In genomic region chr10:26892306-26892923, GRCh38 we compare ENCODE assay signal across 8 cellular contexts.
A peak's percentile ranks its signal among the peaks of the same experiment; 100 is the strongest.
DNase-seq lines count a peak whose midpoint lies in the region; ATAC-seq and TF ChIP-seq lines count a peak whose summit lies in the region.
"Not testable (repeated sequence)": the region's sequence is repeated elsewhere in the genome, so short reads cannot be mapped to it uniquely, and the experiment has no call there.

No MANE protein-coding gene starts in this region.

- not testable (repeated sequence) for H3F3A ChIP-seq in MM.1S (ENCODE audit: insufficient read depth, low read length)

- not testable (repeated sequence) for H3K27me3 Mint-ChIP-seq in activated naive CD8-positive, alpha-beta T cell treated with anti-CD3 and anti-CD28 coated beads, Interleukin-2, amount 50 U/mL, for 24 hours

- H3K9me2 ChIP-seq in MM.1S (replicated peaks; ENCODE audit: insufficient read depth, low read length) = not testable (repeated sequence)

- peak overlapping the region in 9 of 11 experiments; percentile 33 to 75 (median 60); a peak in 15 of 22 replicates for H3K27ac ChIP-seq in BLaER1 treated with 17β-estradiol and CSF1 and Interleukin-3, amounts not matched to agents 10 nM and 100 nM
- H3K27ac ChIP-seq in MM.1S (ENCODE audit: low read length) = peak overlapping the region; percentile 31; the same call in 1 of the 2 replicates

- not testable (repeated sequence) for H3K36me3 ChIP-seq in BLaER1 treated with 17β-estradiol and CSF1 and Interleukin-3, amounts not matched to agents 10 nM and 100 nM; MM.1S (replicated peaks; ENCODE audit: insufficient read depth, low read length)

- H3K4me1 ChIP-seq in BLaER1 treated with 17β-estradiol and CSF1 and Interleukin-3, amounts not matched to agents 10 nM and 100 nM = peaks cover 12 to 21% (median 16%) of the 10 kb centered on the region in 10 experiments
- H3K4me1 ChIP-seq in MM.1S (ENCODE audit: low read length) = not testable (repeated sequence)

- not testable (repeated sequence) for H3K36me3 Mint-ChIP-seq in activated naive CD8-positive, alpha-beta T cell treated with anti-CD3 and anti-CD28 coated beads, Interleukin-2, amount 50 U/mL, for 24 hours (ENCODE audit: low read depth)

- H2AFZ ChIP-seq in MM.1S (ENCODE audit: low read length) = not testable (repeated sequence)

- peak overlapping the region in 3 of 11 experiments; percentile 42 to 61 (median 56); a peak in 5 of 22 replicates for H3K9ac ChIP-seq in BLaER1 treated with 17β-estradiol and CSF1 and Interleukin-3, amounts not matched to agents 10 nM and 100 nM
- H3K9ac ChIP-seq in MM.1S (ENCODE audit: low read length) = not testable (repeated sequence)

- H3K27me3 ChIP-seq in BLaER1 treated with 17β-estradiol and CSF1 and Interleukin-3, amounts not matched to agents 10 nM and 100 nM; MM.1S (replicated peaks; ENCODE audit: insufficient read depth, low read length): not testable (repeated sequence)

- H3K27ac Mint-ChIP-seq in activated naive CD8-positive, alpha-beta T cell treated with anti-CD3 and anti-CD28 coated beads, Interleukin-2, amount 50 U/mL, for 24 hours = not testable (repeated sequence)

- TF ChIP-seq CTCF in MM.1S (IDR thresholded peaks at IDR 0.05; ENCODE audit: low read length) = not testable (repeated sequence)

- H3K4me3 ChIP-seq in BLaER1 treated with 17β-estradiol and CSF1 and Interleukin-3, amounts not matched to agents 10 nM and 100 nM; MM.1S (ENCODE audit: low read length): not testable (repeated sequence)

- DNase-seq in MM.1S = peak; percentile 80
- DNase-seq in OCI-M1 (lab: John Stamatoyannopoulos, UW) = peak; percentile 81
- DNase-seq in activated naive CD8-positive, alpha-beta T cell treated with anti-CD3 and anti-CD28 coated beads, Interleukin-2, amount 50 U/mL, for 24 hours = peak; percentile 8

- H3K9me3 Mint-ChIP-seq in activated naive CD8-positive, alpha-beta T cell treated with anti-CD3 and anti-CD28 coated beads, Interleukin-2, amount 50 U/mL, for 24 hours = not testable (repeated sequence)

- H3K79me2 ChIP-seq in MM.1S (ENCODE audit: low read length) = not testable (repeated sequence)

- H4K20me1 ChIP-seq in BLaER1 treated with 17β-estradiol and CSF1 and Interleukin-3, amounts not matched to agents 10 nM and 100 nM; MM.1S (ENCODE audit: insufficient read depth, low read length): not testable (repeated sequence)

- not testable (repeated sequence) for H3K4me3 Mint-ChIP-seq in activated naive CD8-positive, alpha-beta T cell treated with anti-CD3 and anti-CD28 coated beads, Interleukin-2, amount 50 U/mL, for 24 hours

- ATAC-seq in GM18867 (IDR thresholded peaks at IDR 0.05; ENCODE audit: unreplicated experiment) = peak; percentile 94
- ATAC-seq in GM21381 (IDR thresholded peaks at IDR 0.05; ENCODE audit: unreplicated experiment) = peak; percentile 79
- ATAC-seq in HG02623 (IDR thresholded peaks at IDR 0.05; ENCODE audit: unreplicated experiment) = peak; percentile 81
- peak; percentile 52 for ATAC-seq in HG03108 (IDR thresholded peaks at IDR 0.05; ENCODE audit: unreplicated experiment)
- ATAC-seq in activated naive CD8-positive, alpha-beta T cell treated with anti-CD3 and anti-CD28 coated beads, Interleukin-2, amount 50 U/mL, for 24 hours = not testable (repeated sequence)

- H3K9me3 ChIP-seq in BLaER1 treated with 17β-estradiol and CSF1 and Interleukin-3, amounts not matched to agents 10 nM and 100 nM (replicated peaks in 1 of 11) = peaks cover 0 to 11% (median 0%) of the 10 kb centered on the region in 11 experiments; a peak in 4 of 22 replicates
- not testable (repeated sequence) for H3K9me3 ChIP-seq in MM.1S (replicated peaks; ENCODE audit: insufficient read depth, low read length)

- peak overlapping the region; percentile 51 to 74 (median 70) for H3K4me2 ChIP-seq in BLaER1 treated with 17β-estradiol and CSF1 and Interleukin-3, amounts not matched to agents 10 nM and 100 nM
- H3K4me2 ChIP-seq in MM.1S (ENCODE audit: low read depth, low read length) = peak overlapping the region; percentile 52; the same call in 1 of the 2 replicates

- H3K4me1 Mint-ChIP-seq in activated naive CD8-positive, alpha-beta T cell treated with anti-CD3 and anti-CD28 coated beads, Interleukin-2, amount 50 U/mL, for 24 hours = not testable (repeated sequence)

Comparison
In these comparisons a context has a peak if more than half of its experiments do, and no peak if none do; other contexts are left out.
1. DNase-seq: peak in every context shown above with its lines; median percentile 81 in OCI-M1; 80 in MM.1S; 8 in activated naive CD8-positive, alpha-beta T cell treated with anti-CD3 and anti-CD28 coated beads, Interleukin-2, amount 50 U/mL, for 24 hours.